In genomic region chr2:96524482-96525210, GRCh38 we compare ENCODE assay signal across 21 cellular contexts. TPM values are rescaled to one million over a fixed set of nuclear protein-coding genes. Genes with fewer than 3 reads are reported as not detected.
DNase-seq lines count a peak whose midpoint lies in the region; ATAC-seq and TF ChIP-seq lines count a peak whose summit lies in the region.
"Had no signal": no experiment of that assay in that cellular context is flagged by ENCODE, and none has a peak within 500 bp of the region (broad histone marks: within the 10 kb centered on the region; RNA-seq: fewer than 3 reads in every experiment).

No MANE protein-coding gene starts in this region.

- peaks cover 2% of the 10 kb centered on the region for H3K9me3 ChIP-seq in trophoblast cell (ENCODE audit: insufficient read depth, low read depth, low read length)
- no peaks in the 10 kb centered on the region for H3K9me3 ChIP-seq in suprapubic skin
- H3K9me3 ChIP-seq: gastroesophageal sphincter, neutrophil, transverse colon had no signal

- no peaks in the 10 kb centered on the region for H3K79me2 ChIP-seq in KMS-11 (ENCODE audit: insufficient read depth, low read depth)
- H3K79me2 ChIP-seq in trophoblast cell (ENCODE audit: control insufficient read depth, insufficient read depth, low read length, poor library complexity) = no peaks in the 10 kb centered on the region

- H3K27ac Mint-ChIP-seq in activated T-cell treated with anti-CD3 and anti-CD28 coated beads, Interleukin-2, amount 50 U/mL, for 24 hours = peak overlapping the region; percentile 89
- peak overlapping the region; percentile 58 for H3K27ac Mint-ChIP-seq in activated T-helper 17 cell treated with anti-CD3 and anti-CD28 coated beads, Interleukin-2, amount 50 U/mL, for 72 hours
- H3K27ac Mint-ChIP-seq: CD8-positive, alpha-beta T cell had no signal

- no peaks in the 10 kb centered on the region for H4K20me1 ChIP-seq in KMS-11 (ENCODE audit: insufficient read depth)

- peak; percentile 59 for ATAC-seq in activated T-helper 17 cell treated with anti-CD3 and anti-CD28 coated beads, Interleukin-2, amount 50 U/mL, for 72 hours (replicated peaks)
- ATAC-seq: CD8-positive, alpha-beta T cell; gastroesophageal sphincter; left cardiac atrium had no signal

- H3K4ac ChIP-seq in trophoblast cell (ENCODE audit: low read depth, low read length) = no peak overlapping the region

- H2BK12ac ChIP-seq in trophoblast cell (ENCODE audit: low read length) = no peak overlapping the region

- H3K9ac ChIP-seq in KMS-11 = no peak overlapping the region; the same call in 1 of the 2 replicates
- no peak overlapping the region for H3K9ac ChIP-seq in trophoblast cell (ENCODE audit: low read length)

- no peaks in the 10 kb centered on the region for H3K79me1 ChIP-seq in trophoblast cell (ENCODE audit: low read length)

- H3K27me3 Mint-ChIP-seq in activated T-cell treated with anti-CD3 and anti-CD28 coated beads, Interleukin-2, amount 50 U/mL, for 24 hours = no peaks in the 10 kb centered on the region
- H3K27me3 Mint-ChIP-seq in activated T-helper 17 cell treated with anti-CD3 and anti-CD28 coated beads, Interleukin-2, amount 50 U/mL, for 72 hours = no peaks in the 10 kb centered on the region

- H3K4me3 ChIP-seq in KMS-11 (IDR thresholded peaks at IDR 0.05; ENCODE audit: insufficient read depth, low read depth, low read length) (no peak overlapping the region), trophoblast cell (ENCODE audit: low read depth, low read length) (no peak overlapping the region), suprapubic skin (no peak overlapping the region)
- H3K4me3 ChIP-seq: gastroesophageal sphincter, transverse colon had no signal

- no peak overlapping the region for H4K8ac ChIP-seq in trophoblast cell (ENCODE audit: low read depth, low read length)

- H2AFZ ChIP-seq in KMS-11 (ENCODE audit: low read depth) (no peak overlapping the region), trophoblast cell (ENCODE audit: insufficient read depth, low read length, poor library complexity) (no peak overlapping the region)

- H3K14ac ChIP-seq in trophoblast cell (ENCODE audit: low read length) = no peak overlapping the region

- H2BK120ac ChIP-seq in trophoblast cell (ENCODE audit: insufficient read depth, low read length, poor library complexity) = no peak overlapping the region

- H4K12ac ChIP-seq in trophoblast cell (ENCODE audit: low read depth, low read length) = no peak overlapping the region

- TF ChIP-seq EP300 in suprapubic skin (IDR thresholded peaks at IDR 0.05) = no peak

- peaks cover 79% of the 10 kb centered on the region for H3K4me1 Mint-ChIP-seq in activated T-cell treated with anti-CD3 and anti-CD28 coated beads, Interleukin-2, amount 50 U/mL, for 24 hours (ENCODE audit: low read depth)
- peaks cover 52% of the 10 kb centered on the region for H3K4me1 Mint-ChIP-seq in activated T-helper 17 cell treated with anti-CD3 and anti-CD28 coated beads, Interleukin-2, amount 50 U/mL, for 72 hours

- TF ChIP-seq CTCF in KMS-11 (conservative IDR thresholded peaks at IDR 0.05; ENCODE audit: low read depth, low read length) (no peak), suprapubic skin (IDR thresholded peaks at IDR 0.05) (no peak)

- no peak overlapping the region for H2BK5ac ChIP-seq in trophoblast cell (ENCODE audit: low read depth, low read length, poor library complexity)

- no peaks in the 10 kb centered on the region for H3K9me3 Mint-ChIP-seq in activated T-cell treated with anti-CD3 and anti-CD28 coated beads, Interleukin-2, amount 50 U/mL, for 24 hours
- H3K9me3 Mint-ChIP-seq in activated T-helper 17 cell treated with anti-CD3 and anti-CD28 coated beads, Interleukin-2, amount 50 U/mL, for 72 hours = no peaks in the 10 kb centered on the region
- H3K9me3 Mint-ChIP-seq: CD8-positive, alpha-beta T cell had no signal

- peak; percentile 39 for DNase-seq in activated T-cell treated with anti-CD3 and anti-CD28 coated beads, Interleukin-2, amount 50 U/mL, for 24 hours
- no peak for DNase-seq in activated T-cell treated with anti-CD3 and anti-CD28 coated beads, Interleukin-2, amount 50 U/mL, for 1 hour
- peak; percentile 78 to 87 for DNase-seq in trophoblast cell
- DNase-seq in C1 segment of cervical spinal cord (lab: John Stamatoyannopoulos, UW) = no peak
- no peak for DNase-seq in NCI-H1436 (lab: John Stamatoyannopoulos, UW)
- no peak for DNase-seq in suprapubic skin (ENCODE audit: low spot score in 2 of 2)
- DNase-seq: CD8-positive, alpha-beta T cell; dermis blood vessel endothelial cell; DMS79 treated with DMSO at 0.1 percent for 48 hours; left cardiac atrium; NCI-H1694; stimulated activated CD4-positive, alpha-beta T cell treated with anti-CD3 and anti-CD28 coated beads, Interleukin-12 subunit alpha, Interleukin-12 subunit beta, amount 100 ng/mL, for 4 hours; transverse colon had no signal

- H3K27me3 ChIP-seq in KMS-11 (ENCODE audit: insufficient read depth, low read depth) = no peaks in the 10 kb centered on the region
- peaks cover 17% of the 10 kb centered on the region for H3K27me3 ChIP-seq in trophoblast cell (ENCODE audit: insufficient read depth, low read length)
- H3K27me3 ChIP-seq in suprapubic skin = no peaks in the 10 kb centered on the region
- H3K27me3 ChIP-seq: gastroesophageal sphincter, transverse colon had no signal

- no CpG with 5 or more reads among the region's 15 CpGs for WGBS in trophoblast cell (ENCODE audit: extremely low coverage, insufficient coverage, insufficient read length)
- 55% methylated on average over 12 of the region's 15 CpGs for WGBS in suprapubic skin

- H3K4me2 ChIP-seq in KMS-11 (peak overlapping the region; percentile 98), trophoblast cell (ENCODE audit: low read length) (no peak overlapping the region)

- peaks cover 70% of the 10 kb centered on the region for H3K4me1 ChIP-seq in KMS-11 (ENCODE audit: low read depth, poor library complexity, severe bottlenecking)
- H3K4me1 ChIP-seq in trophoblast cell (ENCODE audit: control insufficient read depth in 1 of 2, insufficient read depth in 2 of 2, low read length in 2 of 2) = no peaks in the 10 kb centered on the region
- H3K4me1 ChIP-seq in suprapubic skin = peaks cover 30% of the 10 kb centered on the region

- no peak overlapping the region for H4K91ac ChIP-seq in trophoblast cell (ENCODE audit: low read depth, low read length)

- H3K23ac ChIP-seq in trophoblast cell (ENCODE audit: low read length) = no peak overlapping the region

- no peak overlapping the region for H2AK5ac ChIP-seq in trophoblast cell (ENCODE audit: low read length)

- no peak for TF ChIP-seq POLR2A in suprapubic skin (IDR thresholded peaks at IDR 0.05)

- no peaks in the 10 kb centered on the region for H3K36me3 Mint-ChIP-seq in activated T-cell treated with anti-CD3 and anti-CD28 coated beads, Interleukin-2, amount 50 U/mL, for 24 hours (ENCODE audit: low read depth)
- H3K36me3 Mint-ChIP-seq in activated T-helper 17 cell treated with anti-CD3 and anti-CD28 coated beads, Interleukin-2, amount 50 U/mL, for 72 hours (ENCODE audit: low read depth) = no peaks in the 10 kb centered on the region
- H3K36me3 Mint-ChIP-seq: CD8-positive, alpha-beta T cell had no signal

- H3K36me3 ChIP-seq in KMS-11 (ENCODE audit: insufficient read depth) (no peaks in the 10 kb centered on the region), trophoblast cell (ENCODE audit: control insufficient read depth in 1 of 2, insufficient read depth in 2 of 2, low read length in 2 of 2) (no peaks in the 10 kb centered on the region), suprapubic skin (no peaks in the 10 kb centered on the region)
- H3K36me3 ChIP-seq: gastroesophageal sphincter, neutrophil, transverse colon had no signal

- no peak overlapping the region for H3K18ac ChIP-seq in trophoblast cell (ENCODE audit: low read length)

- peak overlapping the region; percentile 55 for H3K4me3 Mint-ChIP-seq in activated T-cell treated with anti-CD3 and anti-CD28 coated beads, Interleukin-2, amount 50 U/mL, for 24 hours
- peak overlapping the region; percentile 85 for H3K4me3 Mint-ChIP-seq in activated T-helper 17 cell treated with anti-CD3 and anti-CD28 coated beads, Interleukin-2, amount 50 U/mL, for 72 hours

- peak overlapping the region; percentile 96 for H3K27ac ChIP-seq in KMS-11
- H3K27ac ChIP-seq in trophoblast cell (ENCODE audit: low read depth, low read length) = no peak overlapping the region
- no peak overlapping the region for H3K27ac ChIP-seq in suprapubic skin
- H3K27ac ChIP-seq: epithelial cell of prostate, gastroesophageal sphincter, neutrophil, transverse colon had no signal

RNA-seq across cellular contexts. Expression of gene ARID5A, which starts 11.9 kb away (rescaled TPM):
- total RNA-seq in activated T-helper 17 cell treated with anti-CD3 and anti-CD28 coated beads, Interleukin-2, amount 50 U/mL, for 72 hours = 100 to 1,000 TPM; 181 to 252 TPM
- 1.3 and 1.4 TPM in 2 replicates for polyA plus RNA-seq in trophoblast cell (2013)
- 10 to 100 TPM; 11.4 to 22.4 (median 15.0) TPM for total RNA-seq in suprapubic skin

RNA-seq across cellular contexts. Expression of gene NEURL3, which starts 19.5 kb away (rescaled TPM):
- 1 to 10 TPM in 1 of 2 donors, under 1 TPM in 1; 0.91 to 3.4 TPM for total RNA-seq in activated T-helper 17 cell treated with anti-CD3 and anti-CD28 coated beads, Interleukin-2, amount 50 U/mL, for 72 hours
- 0.47 and 0.51 TPM in 2 replicates for polyA plus RNA-seq in trophoblast cell (2013)
- total RNA-seq in suprapubic skin = 1 to 10 TPM in 3 of 4 donors, under 1 TPM in 1; 0.52 to 2.6 (median 1.5) TPM
- total RNA-seq: bronchial epithelial cell; CD8-positive, alpha-beta T cell; gastroesophageal sphincter; H4; MCF 10A had no signal

Comparison
In these comparisons a context has a peak if more than half of its experiments do, and no peak if none do; other contexts are left out.
1. DNase-seq: peak in activated T-cell treated with anti-CD3 and anti-CD28 coated beads, Interleukin-2, amount 50 U/mL, for 24 hours (single experiment) and trophoblast cell (2 of 2); none in activated T-cell treated with anti-CD3 and anti-CD28 coated beads, Interleukin-2, amount 50 U/mL, for 1 hour (single experiment), C1 segment of cervical spinal cord (0 of 14), NCI-H1436 (single experiment) and suprapubic skin (0 of 2).
2. RNA of gene ARID5A, which starts 11.9 kb away (total RNA-seq): 181 to 252 TPM in activated T-helper 17 cell treated with anti-CD3 and anti-CD28 coated beads, Interleukin-2, amount 50 U/mL, for 72 hours; 11.4 to 22.4 TPM in suprapubic skin; every median in the first group is over 4 times any median in the second.